8 cellular contexts compared by ENCODE assay signal in the genomic region with DNA sequence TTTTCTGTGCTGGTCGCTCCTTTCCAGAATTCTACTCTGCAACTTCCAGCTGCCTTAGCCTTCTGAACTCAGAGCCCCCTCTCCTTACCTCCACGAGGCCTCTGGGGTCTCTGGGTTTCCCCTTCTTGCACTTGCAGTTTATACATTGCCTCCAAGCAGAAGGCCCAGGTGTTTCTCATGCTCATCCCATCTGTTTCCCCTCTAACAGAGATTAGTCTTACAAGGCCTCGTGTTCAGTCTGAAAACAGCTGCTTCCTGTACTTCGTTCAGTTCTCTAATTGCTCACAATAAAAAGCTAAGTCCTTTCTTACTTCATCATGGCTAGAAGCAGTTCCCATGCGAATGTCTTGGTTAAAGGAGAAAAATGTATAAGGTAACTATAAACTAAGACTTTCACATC.
DNase-seq lines count a peak whose midpoint lies in the region; TF ChIP-seq lines count a peak whose summit lies in the region.

No MANE protein-coding gene starts in this region.

- peaks cover 6% of the 10 kb centered on the region; the same call in 1 of the 2 replicates for H3F3A ChIP-seq in GM23248 (ENCODE audit: insufficient read depth)

- no peaks in the 10 kb centered on the region; the same call in 1 of the 2 replicates for H4K20me1 ChIP-seq in GM23248 (ENCODE audit: insufficient read depth)

- DNase-seq in GM03348 (ENCODE audit: low spot score) = peak; percentile 9
- peak; percentile 20 for DNase-seq in GM23248
- DNase-seq in NB4 (ENCODE audit: low read depth) = peak; percentile 23
- peak; percentile 47 for DNase-seq in germinal center (ENCODE audit: low spot score)
- DNase-seq in GM19238 (ENCODE audit: insufficient read length, low spot score) = no peak
- no peak for DNase-seq in activated effector memory CD4-positive, alpha-beta T cell treated with anti-CD3 and anti-CD28 coated beads, Interleukin-2, amount 50 U/mL, for 16 hours
- DNase-seq in GOT3 (lab: John Stamatoyannopoulos, UW) = no peak
- no peak for DNase-seq in ecto neural progenitor cell (ENCODE audit: low spot score)

- no peak overlapping the region for H2AFZ ChIP-seq in GM23248

- H3K79me2 ChIP-seq in GM23248 (ENCODE audit: insufficient read depth) = peaks cover 92% of the 10 kb centered on the region

- H3K4me3 ChIP-seq in GM23248 = no peak overlapping the region
- H3K4me3 ChIP-seq in NB4 (ENCODE audit: low read depth, low read length) = no peak overlapping the region

- no peak overlapping the region for H3K9ac ChIP-seq in GM23248

- no peaks in the 10 kb centered on the region for H3K36me3 ChIP-seq in GM23248 (ENCODE audit: low read depth)

- H3K27ac ChIP-seq in GM23248 = no peak overlapping the region

- H3K4me2 ChIP-seq in GM23248 (ENCODE audit: unreplicated experiment) = no peak overlapping the region

- TF ChIP-seq POLR2A in NB4 (IDR thresholded peaks at IDR 0.05; ENCODE audit: extremely low read depth, insufficient read length) = no peak

- no peaks in the 10 kb centered on the region for H3K27me3 ChIP-seq in GM23248 (replicated peaks; ENCODE audit: insufficient read depth)

- no peaks in the 10 kb centered on the region for H3K9me3 ChIP-seq in GM23248 (ENCODE audit: low read depth)

- H3K9me2 ChIP-seq in GM23248 (ENCODE audit: insufficient read depth) = no peaks in the 10 kb centered on the region

- in situ Hi-C loops in GM23248 (cut with MboI) = no loop called here

- no peak for TF ChIP-seq CTCF in NB4 (IDR thresholded peaks at IDR 0.05; ENCODE audit: low read depth, low read length)

- peaks cover 10% of the 10 kb centered on the region; the same call in 1 of the 2 replicates for H3K4me1 ChIP-seq in GM23248 (ENCODE audit: insufficient read depth)

- WGBS in GM23248 (ENCODE audit: low coverage in 1 of 2, low lambda C conversion rate in 2 of 2, missing lambda C conversion rate in 2 of 2), 2 experiments = 27 to 35% methylated on average over 5 of the region's 5 CpGs

Comparison
In these comparisons a context has a peak if more than half of its experiments do, and no peak if none do; other contexts are left out.
1. DNase-seq: peak in GM03348 (single experiment), GM23248 (single experiment), NB4 (single experiment) and germinal center (single experiment); none in GM19238 (single experiment), activated effector memory CD4-positive, alpha-beta T cell treated with anti-CD3 and anti-CD28 coated beads, Interleukin-2, amount 50 U/mL, for 16 hours (single experiment), GOT3 (single experiment) and ecto neural progenitor cell (single experiment).